16 cellular contexts compared by ENCODE assay signal in the genomic region with DNA sequence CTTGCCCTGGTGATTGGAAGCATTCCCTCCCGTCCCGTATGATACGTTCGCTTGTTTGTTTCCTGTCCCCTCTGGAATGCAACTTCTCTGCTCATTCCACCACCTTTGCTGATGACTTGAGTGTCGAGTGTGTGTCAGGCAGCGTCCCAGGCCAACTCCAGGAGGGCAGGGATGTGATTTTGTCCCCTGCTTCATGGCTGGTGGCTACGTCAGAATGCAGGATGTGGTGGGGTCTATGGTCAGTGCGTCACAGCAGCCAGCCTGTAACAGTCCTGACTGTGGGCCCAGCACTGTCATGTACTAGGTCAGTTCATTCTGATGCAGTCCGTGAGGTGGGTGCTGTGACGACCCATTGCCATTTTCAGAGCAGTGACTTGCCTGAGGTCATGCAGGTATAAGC. TPM values are rescaled to one million over a fixed set of nuclear protein-coding genes. Genes with fewer than 3 reads are reported as not detected.
"Had no signal": no experiment of that assay in that cellular context is flagged by ENCODE, and none has a peak within 500 bp of the region (broad histone marks: within the 10 kb centered on the region; RNA-seq: fewer than 3 reads in every experiment).

No MANE protein-coding gene starts in this region.

- DNase-seq: erythroblast; heart left ventricle; hippocampal formation; kidney glomerular epithelial cell; mammary epithelial cell; mucosa of descending colon; naive thymus-derived CD8-positive, alpha-beta T cell; pancreas; small intestine; stimulated activated CD4-positive, alpha-beta T cell treated with anti-CD3 and anti-CD28 coated beads, Interleukin-12 subunit alpha, Interleukin-12 subunit beta, amount 100 ng/mL, for 4 hours; stimulated activated naive CD8-positive, alpha-beta T cell treated with anti-CD3 and anti-CD28 coated beads, Interleukin-15, Interleukin-2, amounts not matched to agents 100 U/mL and 50 U/mL, for 24 hours; testis; upper lobe of right lung had no signal

- H3K27ac ChIP-seq: heart left ventricle, pancreas, testis, tibial nerve, upper lobe of right lung, vagina had no signal

- H3K9me3 ChIP-seq: heart left ventricle, mucosa of descending colon, pancreas, testis, tibial nerve, upper lobe of right lung, vagina had no signal

- H3K36me3 ChIP-seq: pancreas, upper lobe of right lung, vagina had no signal

- H3K27me3 ChIP-seq: heart left ventricle, pancreas, testis, tibial nerve, upper lobe of right lung, vagina had no signal

- H3K4me3 ChIP-seq: heart left ventricle, mucosa of descending colon, pancreas, testis, tibial nerve, upper lobe of right lung, vagina had no signal

- H3K4me1 ChIP-seq: pancreas had no signal

RNA-seq across cellular contexts. Expression of a gene that starts 25.1 kb away (rescaled TPM):
- polyA plus RNA-seq: mammary epithelial cell; naive thymus-derived CD8-positive, alpha-beta T cell; neural cell had no signal
